Comparison of ENCODE assay signal across 1 cellular context in genomic region chr9:76458903-76459690, GRCh38.
A peak's percentile ranks its signal among the peaks of the same experiment; 100 is the strongest.
TF ChIP-seq lines count a peak whose summit lies in the region.

Gene GCNT1, plus strand, starts transcription at chr9:76459182. Its CDS starts 43,200 bp downstream, at chr9:76502382.

TF ChIP-seq in HEK293, 187 proteins besides CTCF, POLR2A, EP300 and RAD21 (continued from another document and continues in another):
- peak; percentile 69 for TF ChIP-seq PATZ1 (tag by site-specific recombination; IDR thresholded peaks at IDR 0.05)
- TF ChIP-seq ZNF600 (tag by site-specific recombination; IDR thresholded peaks at IDR 0.05): peak; percentile 78; the same call in 1 of the 2 replicates
- no peak for TF ChIP-seq ZFP69B (tag by site-specific recombination; IDR thresholded peaks at IDR 0.05)
- no peak for TF ChIP-seq ZNF549 (tag by site-specific recombination; IDR thresholded peaks at IDR 0.05)
- TF ChIP-seq ZNF146 (tag by site-specific recombination; IDR thresholded peaks at IDR 0.05): no peak
- TF ChIP-seq WT1 (tag by site-specific recombination; IDR thresholded peaks at IDR 0.05): no peak
- TF ChIP-seq HOXD13 (CRISPR knock-in tag; IDR thresholded peaks at IDR 0.05; ENCODE audit: borderline replicate concordance): no peak
- peak; percentile 81 for TF ChIP-seq GLIS2 (tag by site-specific recombination; IDR thresholded peaks at IDR 0.05)
- no peak for TF ChIP-seq ZNF280D (tag by site-specific recombination; IDR thresholded peaks at IDR 0.05)
- TF ChIP-seq ZBTB7A (tag by site-specific recombination; IDR thresholded peaks at IDR 0.05; ENCODE audit: low read depth): no peak
- TF ChIP-seq ZBTB49 (tag by site-specific recombination; IDR thresholded peaks at IDR 0.05; ENCODE audit: low read depth): no peak
- TF ChIP-seq OSR2 (tag by site-specific recombination; IDR thresholded peaks at IDR 0.05): no peak
- TF ChIP-seq ZNF449 (tag by site-specific recombination; IDR thresholded peaks at IDR 0.05): no peak; the same call in 1 of the 2 replicates
- TF ChIP-seq ZNF792 (tag by site-specific recombination; IDR thresholded peaks at IDR 0.05): no peak
- no peak for TF ChIP-seq ZNF214 (tag by site-specific recombination; IDR thresholded peaks at IDR 0.05; ENCODE audit: borderline replicate concordance)
- no peak for TF ChIP-seq ZNF248 (tag by site-specific recombination; IDR thresholded peaks at IDR 0.05)
- TF ChIP-seq ZNF747 (tag by site-specific recombination; IDR thresholded peaks at IDR 0.05): no peak
- no peak for TF ChIP-seq REST (tag by site-specific recombination; IDR thresholded peaks at IDR 0.05)
- TF ChIP-seq ZNF488 (tag by site-specific recombination; IDR thresholded peaks at IDR 0.05): no peak
- TF ChIP-seq ZNF24 (tag by site-specific recombination; IDR thresholded peaks at IDR 0.05): no peak
- no peak for TF ChIP-seq ZNF426 (tag by site-specific recombination; IDR thresholded peaks at IDR 0.05)
- no peak for TF ChIP-seq MEIS1 (CRISPR knock-in tag; IDR thresholded peaks at IDR 0.05; ENCODE audit: borderline replicate concordance)
- TF ChIP-seq ZNF585B (tag by site-specific recombination; IDR thresholded peaks at IDR 0.05): no peak
- no peak for TF ChIP-seq ZNF629 (tag by site-specific recombination; IDR thresholded peaks at IDR 0.05)
- no peak for TF ChIP-seq ZNF621 (tag by site-specific recombination; IDR thresholded peaks at IDR 0.05)
- TF ChIP-seq ZNF138 (tag by site-specific recombination; IDR thresholded peaks at IDR 0.05; ENCODE audit: borderline replicate concordance): no peak
- no peak for TF ChIP-seq ZNF48 (tag by site-specific recombination; IDR thresholded peaks at IDR 0.05)
- TF ChIP-seq ZBTB17 (tag by site-specific recombination; IDR thresholded peaks at IDR 0.05): peak; percentile 56
- TF ChIP-seq ZNF777 (tag by site-specific recombination; IDR thresholded peaks at IDR 0.05; ENCODE audit: borderline replicate concordance): no peak
- peak; percentile 51; the same call in 1 of the 2 replicates for TF ChIP-seq ZXDB (tag by site-specific recombination; IDR thresholded peaks at IDR 0.05)
- TF ChIP-seq ZNF140 (tag by site-specific recombination; IDR thresholded peaks at IDR 0.05): no peak
- TF ChIP-seq ZNF768 (tag by site-specific recombination; IDR thresholded peaks at IDR 0.05): no peak
- no peak for TF ChIP-seq ZNF221 (tag by site-specific recombination; IDR thresholded peaks at IDR 0.05; ENCODE audit: borderline replicate concordance)
- TF ChIP-seq ZNF548 (tag by site-specific recombination; IDR thresholded peaks at IDR 0.05): no peak
- TF ChIP-seq ZNF266 (tag by site-specific recombination; IDR thresholded peaks at IDR 0.05; ENCODE audit: low read depth): no peak
- TF ChIP-seq ZNF132 (tag by site-specific recombination; IDR thresholded peaks at IDR 0.05; ENCODE audit: borderline replicate concordance): no peak
- no peak for TF ChIP-seq ZNF785 (tag by site-specific recombination; IDR thresholded peaks at IDR 0.05)
- no peak for TF ChIP-seq ZBTB1 (tag by site-specific recombination; IDR thresholded peaks at IDR 0.05)
- TF ChIP-seq ZNF362 (tag by site-specific recombination; IDR thresholded peaks at IDR 0.05): no peak
- TF ChIP-seq ZNF10 (tag by site-specific recombination; IDR thresholded peaks at IDR 0.05): no peak
- TF ChIP-seq ZNF398 (tag by site-specific recombination; IDR thresholded peaks at IDR 0.05): peak; percentile 61
- no peak for TF ChIP-seq TRIM28 (IDR thresholded peaks at IDR 0.05; ENCODE audit: borderline replicate concordance, low read length)
- no peak for TF ChIP-seq ZSCAN23 (tag by site-specific recombination; IDR thresholded peaks at IDR 0.05)
- no peak for TF ChIP-seq ZNF521 (tag by site-specific recombination; IDR thresholded peaks at IDR 0.05)
